Comparison of ENCODE assay signal across 10 cellular contexts in genomic region chr18:59902180-59902992, GRCh38. TPM values are rescaled to one million over a fixed set of nuclear protein-coding genes. Genes with fewer than 3 reads are reported as not detected.
DNase-seq lines count a peak whose midpoint lies in the region; ATAC-seq and TF ChIP-seq lines count a peak whose summit lies in the region.
"Had no signal": no experiment of that assay in that cellular context is flagged by ENCODE, and none has a peak within 500 bp of the region (broad histone marks: within the 10 kb centered on the region; RNA-seq: fewer than 3 reads in every experiment).

No MANE protein-coding gene starts in this region.

- no peak for TF ChIP-seq POLR2A in sigmoid colon (IDR thresholded peaks at IDR 0.05)

- H3K4me3 ChIP-seq in A673 (ENCODE audit: low read depth, low read length, poor library complexity, severe bottlenecking) (peak overlapping the region; percentile 95), GM12875 (ENCODE audit: low read depth, low read length) (peak overlapping the region; percentile 79), fibroblast of villous mesenchyme (ENCODE audit: low read depth, low read length) (peak overlapping the region; percentile 80), sigmoid colon (no peak overlapping the region)

- POLR2A ChIA-PET in A673 (lab: Charles Lee; ENCODE audit: low non-redundant PET): no interaction called here
- POLR2A ChIA-PET in T-cell (lab: Charles Lee): no interaction called here

- H3K36me3 ChIP-seq in A673 (ENCODE audit: insufficient read depth, low read length, poor library complexity, severe bottlenecking): peaks cover 20% of the 10 kb centered on the region
- H3K36me3 ChIP-seq in sigmoid colon: no peaks in the 10 kb centered on the region

- H3K9me3 ChIP-seq in A673 (ENCODE audit: low read depth, low read length, poor library complexity, severe bottlenecking): no peaks in the 10 kb centered on the region
- H3K9me3 ChIP-seq in sigmoid colon: no peaks in the 10 kb centered on the region

- H3K9me3 Mint-ChIP-seq in T-cell: no peaks in the 10 kb centered on the region

- H3K4me3 Mint-ChIP-seq in T-cell: peak overlapping the region; percentile 29 to 90 (median 53)

- DNase-seq in A673 (ENCODE audit: low spot score): no peak
- peak in 1 of 34 experiments; percentile 13 for DNase-seq in T-cell
- peak; percentile 79 for DNase-seq in fibroblast of villous mesenchyme (ENCODE audit: low read depth)
- DNase-seq in COLO668 (lab: John Stamatoyannopoulos, UW; ENCODE audit: unreplicated experiment): no peak
- no peak for DNase-seq in sigmoid colon
- DNase-seq: activated CD4-positive, alpha-beta T cell treated with anti-CD3 and anti-CD28 coated beads, Interleukin-2, amount 50 U/mL, for 48 hours; Kasumi-1 had no signal

- TF ChIP-seq CTCF in A673 (conservative IDR thresholded peaks at IDR 0.05; ENCODE audit: low read depth, low read length) (no peak), GM12875 (IDR thresholded peaks at IDR 0.05; ENCODE audit: borderline replicate concordance, insufficient read depth, low read depth, low read length) (no peak), fibroblast of villous mesenchyme (IDR thresholded peaks at IDR 0.05; ENCODE audit: insufficient read depth, low read depth, low read length) (no peak), sigmoid colon (IDR thresholded peaks at IDR 0.05) (no peak)

- no peak for TF ChIP-seq EP300 in sigmoid colon (IDR thresholded peaks at IDR 0.05)

- no peak for ATAC-seq in T-cell (replicated peaks in 1 of 4)
- ATAC-seq in HG03135 (IDR thresholded peaks at IDR 0.05; ENCODE audit: unreplicated experiment): no peak
- ATAC-seq in HG03108 (IDR thresholded peaks at IDR 0.05; ENCODE audit: unreplicated experiment): no peak

- intact Hi-C loops in A673 (cut with micrococcal nuclease; ENCODE audit: unreplicated experiment): no loop called here
- intact Hi-C loops in sigmoid colon (cut with DNase I): no loop called here

- peak overlapping the region; percentile 40 to 61 for H3K27ac Mint-ChIP-seq in T-cell

- 80 to 85% methylated on average over 8 of the region's 8 CpGs for WGBS in sigmoid colon, 2 donors

- BruUV-seq in A673 (replicated peaks; lab: Mats Ljungman, UMichigan): no TSS peak

- no peak overlapping the region for H3K27ac ChIP-seq in A673 (ENCODE audit: low read depth, low read length, poor library complexity, severe bottlenecking)
- H3K27ac ChIP-seq in sigmoid colon: no peak overlapping the region

- H3K27me3 ChIP-seq in A673 (replicated peaks; ENCODE audit: insufficient read depth, low read depth, low read length, poor library complexity) (no peaks in the 10 kb centered on the region), sigmoid colon (peaks cover 0 to 60% (median 3%) of the 10 kb centered on the region in 3 donors)

- H3K27me3 Mint-ChIP-seq in T-cell: no peaks in the 10 kb centered on the region

- H3K36me3 Mint-ChIP-seq in T-cell: peaks cover 11% of the 10 kb centered on the region

- CTCF ChIA-PET in A673 (lab: Charles Lee) (no interaction called here), T-cell (lab: Charles Lee) (no interaction called here)

- H3K4me1 Mint-ChIP-seq in T-cell: peaks cover 64 to 69% (median 66%) of the 10 kb centered on the region in 3 donors

- H3K4me1 ChIP-seq in A673 (ENCODE audit: insufficient read depth, low read length, poor library complexity, severe bottlenecking): peaks cover 24% of the 10 kb centered on the region
- H3K4me1 ChIP-seq in sigmoid colon: peaks cover 0 to 21% (median 14%) of the 10 kb centered on the region in 4 donors

RNA-seq across cellular contexts. Expression of gene PMAIP1, which starts 2.6 kb away (rescaled TPM):
- 43.6 TPM in 2 replicates for total RNA-seq in A673 (2021)
- total RNA-seq in T-cell: 10 to 100 TPM; 17.8 to 81.5 (median 20.4) TPM
- 25.4 and 25.5 TPM in 2 replicates for total RNA-seq in fibroblast of villous mesenchyme
- total RNA-seq in sigmoid colon: 1 to 10 TPM in 2 of 4 donors, under 1 TPM in 1, not detected in 1; 0.99 to 9.5 (median 1.1) TPM
- 1 to 10 TPM; 1.8 to 8.8 (median 6.9) TPM for polyA plus RNA-seq in sigmoid colon

Comparison
In these comparisons a context has a peak if more than half of its experiments do, and no peak if none do; other contexts are left out.
1. H3K4me3 ChIP-seq: peak in A673 (single experiment), GM12875 (single experiment) and fibroblast of villous mesenchyme (single experiment); none in sigmoid colon (0 of 4).